In genomic region chr11:80598905-80599304, GRCh38 we compare ENCODE assay signal across 23 cellular contexts.
DNase-seq lines count a peak whose midpoint lies in the region; ATAC-seq and TF ChIP-seq lines count a peak whose summit lies in the region.
"Had no signal": no experiment of that assay in that cellular context is flagged by ENCODE, and none has a peak within 500 bp of the region (broad histone marks: within the 10 kb centered on the region; RNA-seq: fewer than 3 reads in every experiment).

No MANE protein-coding gene starts in this region.

- no peak for TF ChIP-seq POLR2A in breast epithelium (IDR thresholded peaks at IDR 0.05)

- DNase-seq in MCF 10A (ENCODE audit: unreplicated experiment) (peak; percentile 49), breast epithelium (ENCODE audit: low spot score in 2 of 2) (no peak), Panc1 (ENCODE audit: low read depth, low spot score) (no peak), mammary epithelial cell (peak; percentile 62), epithelial cell of esophagus (ENCODE audit: low read depth) (peak; percentile 75), NOMO-1 treated with dmso at 0.1 percent for 144 hours (lab: John Stamatoyannopoulos, UW; ENCODE audit: unreplicated experiment) (no peak)
- no peak for DNase-seq in stimulated activated naive CD4-positive, alpha-beta T cell treated with Interleukin-2 at 50 U/mL for 16 hours (lab: John Stamatoyannopoulos, UW)
- DNase-seq: ACHN; AML-193; BE2C; CD4-positive, alpha-beta T cell; CD8-positive, alpha-beta memory T cell; DMS 273 treated with DMSO at 0.1 percent for 48 hours; DMS79; EL; GDM1; GM23248; H9 had no signal

- intact Hi-C loops in MCF 10A (cut with micrococcal nuclease) (no loop called here), breast epithelium (cut with DNase I; ENCODE audit: low total_unique reads) (no loop called here), Panc1 (cut with micrococcal nuclease; ENCODE audit: unreplicated experiment) (loop anchor here (10.0 kb wide), 1 partner anchor 56 kb away; no protein-coding TSS in a partner anchor), mammary epithelial cell (cut with micrococcal nuclease) (loop anchor here (10.0 kb wide), 1 partner anchor 406 kb away; no protein-coding TSS in a partner anchor)

- POLR2A ChIA-PET in MCF 10A (lab: Yijun Ruan, JAX) (no interaction called here), Panc1 (lab: Charles Lee) (no interaction called here)

- H3K4me1 ChIP-seq in breast epithelium (no peaks in the 10 kb centered on the region), Panc1 (ENCODE audit: control insufficient read depth, insufficient read depth, low read length) (peaks cover 18% of the 10 kb centered on the region), mammary epithelial cell (ENCODE audit: insufficient read depth, low read length) (peaks cover 24% of the 10 kb centered on the region)
- H3K4me1 ChIP-seq: BE2C had no signal

- H3K27me3 Mint-ChIP-seq in MCF 10A (ENCODE audit: insufficient read depth, unreplicated experiment), result no peaks in the 10 kb centered on the region
- H3K27me3 Mint-ChIP-seq: CD4-positive, alpha-beta T cell; CD8-positive, alpha-beta memory T cell had no signal

- no peak for ATAC-seq in Panc1
- ATAC-seq in GM21723 (IDR thresholded peaks at IDR 0.05; ENCODE audit: unreplicated experiment), result no peak
- ATAC-seq: HCT116 had no signal

- H3K4me3 Mint-ChIP-seq in MCF 10A (ENCODE audit: unreplicated experiment), result no peak overlapping the region
- H3K4me3 Mint-ChIP-seq: CD14-positive monocyte; CD4-positive, alpha-beta T cell; CD8-positive, alpha-beta memory T cell; H9 had no signal

- dilution Hi-C loops in mammary epithelial cell (cut with HindIII; ENCODE audit: low sequenced_read_pairs), result no loop called here

- H3K9me3 ChIP-seq in breast epithelium (no peaks in the 10 kb centered on the region), Panc1 (ENCODE audit: control insufficient read depth, insufficient read depth, low read depth, low read length) (peaks cover 14% of the 10 kb centered on the region; the same call in 1 of the 2 replicates), mammary epithelial cell (replicated peaks; ENCODE audit: insufficient read depth, low read length) (no peaks in the 10 kb centered on the region)
- H3K9me3 ChIP-seq: BE2C; BLaER1 treated with 17β-estradiol and CSF1 and Interleukin-3, amounts not matched to agents 10 nM and 100 nM had no signal

- H3K79me2 ChIP-seq in mammary epithelial cell (ENCODE audit: insufficient read depth, low read length), result no peaks in the 10 kb centered on the region

- peaks cover 4% of the 10 kb centered on the region for H3K4me1 Mint-ChIP-seq in MCF 10A (ENCODE audit: insufficient read depth, unreplicated experiment)
- H3K4me1 Mint-ChIP-seq: CD14-positive monocyte; CD8-positive, alpha-beta memory T cell had no signal

- no TSS peak for BruUV-seq in MCF 10A (replicated peaks; lab: Mats Ljungman, UMichigan)
- no TSS peak for BruUV-seq in Panc1 (replicated peaks; lab: Mats Ljungman, UMichigan)
- no TSS peak for BruUV-seq in mammary epithelial cell (replicated peaks; lab: Mats Ljungman, UMichigan)

- H3K27ac ChIP-seq in breast epithelium (no peak overlapping the region), Panc1 (ENCODE audit: low read length) (peak overlapping the region; percentile 45; the same call in 1 of the 2 replicates), mammary epithelial cell (ENCODE audit: insufficient read depth, low read depth, low read length) (no peak overlapping the region)
- H3K27ac ChIP-seq: 22Rv1; BLaER1 treated with 17β-estradiol and CSF1 and Interleukin-3, amounts not matched to agents 10 nM and 100 nM; GM23248 had no signal

- H2AFZ ChIP-seq in mammary epithelial cell (ENCODE audit: low read depth, low read length), result peak overlapping the region; percentile 46
- H2AFZ ChIP-seq: GM23248 had no signal

- no peaks in the 10 kb centered on the region for H3K36me3 Mint-ChIP-seq in MCF 10A (ENCODE audit: insufficient read depth, unreplicated experiment)
- H3K36me3 Mint-ChIP-seq: CD14-positive monocyte; CD8-positive, alpha-beta memory T cell had no signal

- CTCF ChIA-PET in MCF 10A (lab: Yijun Ruan, JAX) (no interaction called here), Panc1 (lab: Charles Lee) (no interaction called here), mammary epithelial cell (lab: Charles Lee; ENCODE audit: low non-redundant PET) (no interaction called here)

- no peak overlapping the region for H3K4me3 ChIP-seq in breast epithelium
- no peak overlapping the region for H3K4me3 ChIP-seq in Panc1 (ENCODE audit: low read depth in 2 of 2, low read length in 2 of 2)
- no peak overlapping the region for H3K4me3 ChIP-seq in mammary epithelial cell (replicated peaks in 1 of 3; ENCODE audit: insufficient read depth in 1 of 3, low read depth in 2 of 3, low read length in 3 of 3)
- H3K4me3 ChIP-seq in epithelial cell of esophagus (ENCODE audit: low read length), result no peak overlapping the region
- H3K4me3 ChIP-seq: BLaER1 treated with 17β-estradiol and CSF1 and Interleukin-3, amounts not matched to agents 10 nM and 100 nM; GM23248 had no signal

- H3K36me3 ChIP-seq in breast epithelium (no peaks in the 10 kb centered on the region), Panc1 (ENCODE audit: control insufficient read depth, insufficient read depth, low read length) (no peaks in the 10 kb centered on the region), mammary epithelial cell (ENCODE audit: insufficient read depth, low read length) (no peaks in the 10 kb centered on the region)
- H3K36me3 ChIP-seq: BE2C; BLaER1 treated with 17β-estradiol and CSF1 and Interleukin-3, amounts not matched to agents 10 nM and 100 nM had no signal

- no peak for TF ChIP-seq CTCF in MCF 10A (IDR thresholded peaks at IDR 0.05; ENCODE audit: unreplicated experiment)
- TF ChIP-seq CTCF in breast epithelium (IDR thresholded peaks at IDR 0.05), result no peak
- TF ChIP-seq CTCF in Panc1 (IDR thresholded peaks at IDR 0.05), result no peak
- no peak for TF ChIP-seq CTCF in mammary epithelial cell (conservative IDR thresholded peaks at IDR 0.05 in 1 of 2, IDR thresholded peaks at IDR 0.05 in 1 of 2; ENCODE audit: extremely low read depth in 1 of 2, insufficient read depth in 1 of 2, low read depth in 1 of 2, low read length in 2 of 2)
- TF ChIP-seq CTCF in epithelial cell of esophagus (IDR thresholded peaks at IDR 0.05; ENCODE audit: insufficient read depth, low read depth, low read length, missing control alignments), result no peak

- WGBS in mammary epithelial cell (ENCODE audit: low coverage, missing lambda C conversion rate), result 69% methylated on average over 6 of the region's 6 CpGs

- H3K9me3 Mint-ChIP-seq in MCF 10A (ENCODE audit: unreplicated experiment), result no peaks in the 10 kb centered on the region
- H3K9me3 Mint-ChIP-seq: H9 had no signal

- H3K9ac ChIP-seq in mammary epithelial cell (ENCODE audit: insufficient read depth, low read length), result no peak overlapping the region
- H3K9ac ChIP-seq: BLaER1 treated with 17β-estradiol and CSF1 and Interleukin-3, amounts not matched to agents 10 nM and 100 nM; GM23248 had no signal

- no peak overlapping the region for H3K27ac Mint-ChIP-seq in MCF 10A (ENCODE audit: low read depth, unreplicated experiment)
- H3K27ac Mint-ChIP-seq: CD4-positive, alpha-beta T cell; CD8-positive, alpha-beta memory T cell had no signal

- in situ Hi-C loops in Panc1 (cut with HindIII; ENCODE audit: low pct_unique_long_range_greater_than_20kb, low sequenced_read_pairs) (no loop called here), mammary epithelial cell (cut with MboI; ENCODE audit: low sequenced_read_pairs in 2 of 2) (no loop called here)

- no peak overlapping the region for H3K4me2 ChIP-seq in mammary epithelial cell (ENCODE audit: insufficient read depth, low read depth, low read length)
- H3K4me2 ChIP-seq: BLaER1 treated with 17β-estradiol and CSF1 and Interleukin-3, amounts not matched to agents 10 nM and 100 nM had no signal

- H3K27me3 ChIP-seq in breast epithelium (no peaks in the 10 kb centered on the region), Panc1 (ENCODE audit: control insufficient read depth, insufficient read depth, low read length) (no peaks in the 10 kb centered on the region), mammary epithelial cell (ENCODE audit: insufficient read depth, low read length) (no peaks in the 10 kb centered on the region)
- H3K27me3 ChIP-seq: BE2C; BLaER1 treated with 17β-estradiol and CSF1 and Interleukin-3, amounts not matched to agents 10 nM and 100 nM had no signal

- no peaks in the 10 kb centered on the region for H4K20me1 ChIP-seq in mammary epithelial cell (ENCODE audit: insufficient read depth, low read length)
- H4K20me1 ChIP-seq: BLaER1 treated with 17β-estradiol and CSF1 and Interleukin-3, amounts not matched to agents 10 nM and 100 nM had no signal

Comparison
In these comparisons a context has a peak if more than half of its experiments do, and no peak if none do; other contexts are left out.
1. DNase-seq: peak in MCF 10A (single experiment), mammary epithelial cell (single experiment) and epithelial cell of esophagus (single experiment); none in breast epithelium (0 of 2), Panc1 (single experiment), NOMO-1 treated with dmso at 0.1 percent for 144 hours (single experiment) and stimulated activated naive CD4-positive, alpha-beta T cell treated with Interleukin-2 at 50 U/mL for 16 hours (single experiment).
2. intact Hi-C loops: an anchor here in Panc1 (10.0 kb wide) and mammary epithelial cell (10.0 kb wide); none called in MCF 10A and breast epithelium.